In the genomic region with DNA sequence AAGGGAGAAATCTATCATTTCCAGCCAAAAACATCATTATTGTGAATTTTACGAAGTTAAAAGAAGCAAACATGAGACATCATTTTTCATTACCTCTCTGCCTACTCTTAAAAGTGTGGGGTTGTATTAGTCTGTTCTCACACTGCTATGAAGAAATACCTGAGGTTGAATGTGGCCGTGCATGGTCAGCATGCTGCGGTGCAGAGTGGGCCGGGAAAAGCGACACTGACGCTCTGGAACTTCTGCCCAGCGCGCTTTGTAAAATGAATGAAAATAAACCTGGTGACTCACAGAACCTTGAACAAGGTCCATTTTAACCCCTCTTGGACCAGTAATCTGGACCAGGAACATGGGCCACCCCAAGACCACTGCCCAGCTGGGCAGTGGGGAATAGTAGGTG, we compare ENCODE assay signal across 21 cellular contexts. TPM values are rescaled to one million over a fixed set of nuclear protein-coding genes. Genes with fewer than 3 reads are reported as not detected.
DNase-seq lines count a peak whose midpoint lies in the region; ATAC-seq lines count a peak whose summit lies in the region.
"Had no signal": no experiment of that assay in that cellular context is flagged by ENCODE, and none has a peak within 500 bp of the region (broad histone marks: within the 10 kb centered on the region; RNA-seq: fewer than 3 reads in every experiment).

No MANE protein-coding gene starts in this region.

- H3K9me3 Mint-ChIP-seq in effector memory CD8-positive, alpha-beta T cell = peaks cover 0 to 2% of the 10 kb centered on the region in 2 donors
- H3K9me3 Mint-ChIP-seq: CD8-positive, alpha-beta T cell; HFFc6 had no signal

- ATAC-seq in GM19463 (IDR thresholded peaks at IDR 0.05; ENCODE audit: unreplicated experiment) = no peak
- no peak for ATAC-seq in GM18520 (IDR thresholded peaks at IDR 0.05; ENCODE audit: unreplicated experiment)
- no peak for ATAC-seq in effector memory CD8-positive, alpha-beta T cell (replicated peaks)
- ATAC-seq: A549; CD8-positive, alpha-beta T cell; GM12878 had no signal

- peaks cover 14 to 39% of the 10 kb centered on the region in 2 donors for H3K27me3 Mint-ChIP-seq in effector memory CD8-positive, alpha-beta T cell

- H3K4me3 Mint-ChIP-seq in effector memory CD8-positive, alpha-beta T cell = no peak overlapping the region
- H3K4me3 Mint-ChIP-seq: CD4-positive, CD25-positive, alpha-beta regulatory T cell; CD8-positive, alpha-beta T cell; HFFc6 had no signal

- DNase-seq in NOMO-1 (lab: John Stamatoyannopoulos, UW; ENCODE audit: unreplicated experiment in 2 of 2) = peak; percentile 24 to 41
- no peak for DNase-seq in NOMO-1 treated with dmso at 0.1 percent for 144 hours (lab: John Stamatoyannopoulos, UW; ENCODE audit: unreplicated experiment)
- peak; percentile 8 for DNase-seq in M059J (ENCODE audit: low read depth)
- DNase-seq in NOMO-1 treated with DMSO at 0.1 percent for 48 hours (lab: John Stamatoyannopoulos, UW; ENCODE audit: unreplicated experiment) = peak; percentile 43
- no peak for DNase-seq in effector memory CD8-positive, alpha-beta T cell
- DNase-seq: 8988T; ACHN; BE2C; Caco-2; CD4-positive, CD25-positive, alpha-beta regulatory T cell; CD8-positive, alpha-beta T cell; DMS153; DMS79; EL; GDM1; GOT3; HFFc6 had no signal

- no peak overlapping the region for H3K27ac Mint-ChIP-seq in effector memory CD8-positive, alpha-beta T cell
- H3K27ac Mint-ChIP-seq: CD4-positive, CD25-positive, alpha-beta regulatory T cell; CD8-positive, alpha-beta T cell; HFFc6 had no signal

- peaks cover 3% of the 10 kb centered on the region for H3K36me3 Mint-ChIP-seq in effector memory CD8-positive, alpha-beta T cell (ENCODE audit: insufficient read depth)
- H3K36me3 Mint-ChIP-seq: CD4-positive, CD25-positive, alpha-beta regulatory T cell; CD8-positive, alpha-beta T cell had no signal

- peaks cover 0 to 4% of the 10 kb centered on the region in 2 donors for H3K4me1 Mint-ChIP-seq in effector memory CD8-positive, alpha-beta T cell (ENCODE audit: low read depth in 2 of 2)

RNA-seq across cellular contexts. Expression of a gene that starts 31.0 kb away (rescaled TPM):
- 30.8 and 43.0 TPM in 2 replicates for total RNA-seq in M059J (2014; rRNA removed; shearing (Covaris generic))

Comparison
In these comparisons a context has a peak if more than half of its experiments do, and no peak if none do; other contexts are left out.
1. DNase-seq: peak in NOMO-1 (2 of 2), M059J (single experiment) and NOMO-1 treated with DMSO at 0.1 percent for 48 hours (single experiment); none in NOMO-1 treated with dmso at 0.1 percent for 144 hours (single experiment) and effector memory CD8-positive, alpha-beta T cell (0 of 3).